Comparison of ENCODE assay signal across 12 cellular contexts in genomic region chr5:71658916-71659661, GRCh38. TPM values are rescaled to one million over a fixed set of nuclear protein-coding genes. Genes with fewer than 3 reads are reported as not detected.
DNase-seq lines count a peak whose midpoint lies in the region; ATAC-seq and TF ChIP-seq lines count a peak whose summit lies in the region.
"Had no signal": no experiment of that assay in that cellular context is flagged by ENCODE, and none has a peak within 500 bp of the region (broad histone marks: within the 10 kb centered on the region; RNA-seq: fewer than 3 reads in every experiment).

No MANE protein-coding gene starts in this region.

- H3K36me3 ChIP-seq in A673 (ENCODE audit: insufficient read depth, low read length, poor library complexity, severe bottlenecking) (peaks cover 1% of the 10 kb centered on the region), GM23248 (ENCODE audit: low read depth) (no peaks in the 10 kb centered on the region; the same call in 1 of the 2 replicates), OCI-LY3 (replicated peaks; ENCODE audit: low read depth, low read length) (peaks cover 11% of the 10 kb centered on the region), tibial nerve (peaks cover 0 to 49% (median 15%) of the 10 kb centered on the region in 3 donors)

- no peak for TF ChIP-seq EP300 in tibial nerve (IDR thresholded peaks at IDR 0.05)

- H3K4me2 ChIP-seq in GM23248 (ENCODE audit: unreplicated experiment), result no peak overlapping the region
- H3K4me2 ChIP-seq in OCI-LY3 (ENCODE audit: low read length), result no peak overlapping the region

- H3K4me3 ChIP-seq in A673 (ENCODE audit: low read depth, low read length, poor library complexity, severe bottlenecking), result no peak overlapping the region
- H3K4me3 ChIP-seq in GM23248, result no peak overlapping the region
- no peak overlapping the region for H3K4me3 ChIP-seq in OCI-LY3 (ENCODE audit: low read length)
- no peak overlapping the region for H3K4me3 ChIP-seq in epithelial cell of esophagus (ENCODE audit: low read length)
- H3K4me3 ChIP-seq in tibial nerve, result no peak overlapping the region

- intact Hi-C loops in A673 (cut with micrococcal nuclease; ENCODE audit: unreplicated experiment), result no loop called here

- POLR2A ChIA-PET in A673 (lab: Charles Lee; ENCODE audit: low non-redundant PET), result no interaction called here

- BruUV-seq in A673 (replicated peaks; lab: Mats Ljungman, UMichigan), result no TSS peak

- DNase-seq in A673 (ENCODE audit: low spot score) (peak; percentile 40), GM23248 (peak; percentile 29), epithelial cell of esophagus (ENCODE audit: low read depth) (peak; percentile 20), NCI-H2081 treated with DMSO at 0.1 percent for 48 hours (lab: John Stamatoyannopoulos, UW) (no peak), tibial nerve (ENCODE audit: low spot score in 2 of 2) (no peak), inferior parietal cortex (ENCODE audit: extremely low spot score) (no peak)
- DNase-seq: activated CD4-positive, alpha-beta T cell treated with anti-CD3 and anti-CD28 coated beads, Interleukin-2, amount 50 U/mL, for 1 hour; activated naive CD8-positive, alpha-beta T cell treated with anti-CD3 and anti-CD28 coated beads, Interleukin-2, amount 10 ng/mL, durations not matched to agents 7 days and 5 days; left cardiac atrium; RPMI8226 had no signal

- H3K79me2 ChIP-seq in GM23248 (ENCODE audit: insufficient read depth) (no peaks in the 10 kb centered on the region), OCI-LY3 (ENCODE audit: low read length) (no peaks in the 10 kb centered on the region)

- H3K27ac ChIP-seq in A673 (ENCODE audit: low read depth, low read length, poor library complexity, severe bottlenecking), result no peak overlapping the region
- no peak overlapping the region for H3K27ac ChIP-seq in GM23248
- H3K27ac ChIP-seq in OCI-LY3 (ENCODE audit: low read length), result no peak overlapping the region
- no peak overlapping the region for H3K27ac ChIP-seq in tibial nerve

- no peak for TF ChIP-seq POLR2A in tibial nerve (IDR thresholded peaks at IDR 0.05)

- in situ Hi-C loops in GM23248 (cut with MboI), result no loop called here

- no peaks in the 10 kb centered on the region for H3K9me2 ChIP-seq in GM23248 (ENCODE audit: insufficient read depth)

- CTCF ChIA-PET in A673 (lab: Charles Lee), result no interaction called here

- H3K9ac ChIP-seq in GM23248, result no peak overlapping the region
- no peak overlapping the region for H3K9ac ChIP-seq in OCI-LY3 (ENCODE audit: low read length)

- no peaks in the 10 kb centered on the region for H3K27me3 ChIP-seq in A673 (replicated peaks; ENCODE audit: insufficient read depth, low read depth, low read length, poor library complexity)
- no peaks in the 10 kb centered on the region for H3K27me3 ChIP-seq in GM23248 (replicated peaks; ENCODE audit: insufficient read depth)
- no peaks in the 10 kb centered on the region for H3K27me3 ChIP-seq in OCI-LY3 (ENCODE audit: low read depth, low read length)
- H3K27me3 ChIP-seq in tibial nerve, result no peaks in the 10 kb centered on the region

- H2AFZ ChIP-seq in GM23248 (no peak overlapping the region), OCI-LY3 (ENCODE audit: low read depth, low read length) (no peak overlapping the region)

- no peaks in the 10 kb centered on the region for H3K9me3 ChIP-seq in A673 (ENCODE audit: low read depth, low read length, poor library complexity, severe bottlenecking)
- H3K9me3 ChIP-seq in GM23248 (ENCODE audit: low read depth), result no peaks in the 10 kb centered on the region
- H3K9me3 ChIP-seq in OCI-LY3 (ENCODE audit: insufficient read depth, low read length), result no peaks in the 10 kb centered on the region
- no peaks in the 10 kb centered on the region for H3K9me3 ChIP-seq in tibial nerve

- H3K4me1 ChIP-seq in A673 (ENCODE audit: insufficient read depth, low read length, poor library complexity, severe bottlenecking) (peaks cover 1% of the 10 kb centered on the region), GM23248 (ENCODE audit: insufficient read depth) (no peaks in the 10 kb centered on the region), OCI-LY3 (ENCODE audit: low read length) (no peaks in the 10 kb centered on the region), tibial nerve (no peaks in the 10 kb centered on the region)

- TF ChIP-seq CTCF in A673 (conservative IDR thresholded peaks at IDR 0.05; ENCODE audit: low read depth, low read length), result peak; percentile 51
- peak; percentile 35; the same call in 1 of the 2 replicates for TF ChIP-seq CTCF in OCI-LY3 (IDR thresholded peaks at IDR 0.05; ENCODE audit: low read depth, low read length)
- peak; percentile 18 for TF ChIP-seq CTCF in epithelial cell of esophagus (IDR thresholded peaks at IDR 0.05; ENCODE audit: insufficient read depth, low read depth, low read length, missing control alignments)
- TF ChIP-seq CTCF in tibial nerve (IDR thresholded peaks at IDR 0.05), result no peak

- H4K20me1 ChIP-seq in GM23248 (ENCODE audit: insufficient read depth) (no peaks in the 10 kb centered on the region), OCI-LY3 (ENCODE audit: insufficient read depth, low read length) (no peaks in the 10 kb centered on the region)

- H3F3A ChIP-seq in GM23248 (ENCODE audit: insufficient read depth), result no peaks in the 10 kb centered on the region

- 75 to 82% methylated on average over 3 of the region's 3 CpGs for WGBS in GM23248 (ENCODE audit: low coverage in 1 of 2, low lambda C conversion rate in 2 of 2, missing lambda C conversion rate in 2 of 2), 2 experiments
- 85 to 93% methylated on average over 3 of the region's 3 CpGs for WGBS in tibial nerve, 2 donors

- ATAC-seq in GM19455 (IDR thresholded peaks at IDR 0.05; ENCODE audit: unreplicated experiment), result no peak
- ATAC-seq: left cardiac atrium had no signal

RNA-seq across cellular contexts. Expression of gene CARTPT, which starts 60.0 kb away (rescaled TPM):
- not detected in 2 replicates for total RNA-seq in A673 (2021)
- not detected in 2 replicates for total RNA-seq in GM23248 (2014; rRNA removed; shearing (Covaris generic))
- polyA plus RNA-seq in GM23248 (2016; fragmentation: Nextera tagmentation; extraction: Ambion mirVana), result not detected in 2 replicates
- total RNA-seq in tibial nerve, result not detected
- total RNA-seq: activated naive CD8-positive, alpha-beta T cell treated with anti-CD3 and anti-CD28 coated beads, Interleukin-2, amount 10 ng/mL, durations not matched to agents 7 days and 5 days; left cardiac atrium had no signal

Comparison
In these comparisons a context has a peak if more than half of its experiments do, and no peak if none do; other contexts are left out.
1. DNase-seq: peak in A673 (single experiment), GM23248 (single experiment) and epithelial cell of esophagus (single experiment); none in NCI-H2081 treated with DMSO at 0.1 percent for 48 hours (single experiment), tibial nerve (0 of 2) and inferior parietal cortex (single experiment).
2. CTCF ChIP-seq: peak in A673 (single experiment), OCI-LY3 (single experiment) and epithelial cell of esophagus (single experiment); none in tibial nerve (0 of 5).